ENCODE assay signal across 8 cellular contexts in the genomic region with DNA sequence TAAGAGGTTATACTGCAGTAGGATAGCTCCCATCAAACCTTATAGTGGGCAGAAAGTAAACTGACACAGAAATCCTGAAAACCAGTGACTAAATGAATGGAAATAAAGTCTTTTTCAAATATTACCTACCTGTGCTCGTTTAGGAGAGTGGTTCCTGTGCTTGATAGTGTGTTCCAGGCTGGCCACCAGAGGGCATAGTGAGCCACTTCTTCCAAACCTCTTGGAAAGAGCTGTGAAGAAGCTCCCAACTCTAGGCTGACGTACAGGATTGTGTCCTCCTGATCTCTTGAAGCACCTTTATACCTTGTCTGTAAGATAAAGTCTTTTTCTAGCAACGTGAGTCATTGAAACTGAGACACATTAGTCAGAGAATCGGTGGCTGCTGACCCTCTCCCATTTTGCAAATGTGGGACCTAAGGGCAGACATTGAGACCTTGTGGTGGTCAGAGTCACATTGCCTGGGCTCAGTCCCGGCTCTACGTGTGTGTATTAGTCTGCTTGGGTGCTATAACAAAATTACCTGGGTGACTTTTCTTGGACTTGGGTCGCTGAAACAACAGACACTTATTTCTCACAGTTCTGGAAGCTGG. TPM values are rescaled to one million over a fixed set of nuclear protein-coding genes. Genes with fewer than 3 reads are reported as not detected.
DNase-seq lines count a peak whose midpoint lies in the region; ATAC-seq and TF ChIP-seq lines count a peak whose summit lies in the region.

No MANE protein-coding gene starts in this region.

- intact Hi-C loops in esophagus squamous epithelium (cut with DNase I): no loop called here
- intact Hi-C loops in transverse colon (cut with DNase I; ENCODE audit: low total_unique reads): no loop called here

- peak; percentile 56 to 85 (median 74) for TF ChIP-seq CTCF in esophagus squamous epithelium (IDR thresholded peaks at IDR 0.05)
- TF ChIP-seq CTCF in transverse colon (IDR thresholded peaks at IDR 0.05): peak; percentile 64 to 80 (median 76)

- H3K36me3 ChIP-seq in esophagus squamous epithelium: peaks cover 4 to 94% (median 5%) of the 10 kb centered on the region in 3 donors
- peaks cover 0 to 16% (median 8%) of the 10 kb centered on the region in 4 donors for H3K36me3 ChIP-seq in transverse colon

- H3K36me3 Mint-ChIP-seq in naive thymus-derived CD8-positive, alpha-beta T cell: peaks cover 12 to 88% (median 46%) of the 10 kb centered on the region in 3 donors

- H3K4me1 ChIP-seq in esophagus squamous epithelium: no peaks in the 10 kb centered on the region
- H3K4me1 ChIP-seq in transverse colon: no peaks in the 10 kb centered on the region

- peaks cover 0 to 5% (median 2%) of the 10 kb centered on the region in 4 donors for H3K4me1 Mint-ChIP-seq in naive thymus-derived CD8-positive, alpha-beta T cell

- H3K27me3 ChIP-seq in esophagus squamous epithelium: no peaks in the 10 kb centered on the region
- no peaks in the 10 kb centered on the region for H3K27me3 ChIP-seq in transverse colon

- in situ Hi-C loops in transverse colon (cut with MboI; ENCODE audit: low pct_ligation_motif_present in 1 of 4, low pct_unique_long_range_greater_than_20kb in 1 of 4, low sequenced_read_pairs in 3 of 4): loop anchor here in 1 of 4 donors (25.0 kb wide), 1 partner anchor 264 kb away; no protein-coding TSS in a partner anchor

- H3K4me3 ChIP-seq in esophagus squamous epithelium (no peak overlapping the region), transverse colon (no peak overlapping the region)

- no peaks in the 10 kb centered on the region for H3K27me3 Mint-ChIP-seq in naive thymus-derived CD8-positive, alpha-beta T cell

- no peak for TF ChIP-seq EP300 in transverse colon (IDR thresholded peaks at IDR 0.05; ENCODE audit: low read depth)

- 64 to 68% methylated on average over 7 of the region's 7 CpGs for WGBS in esophagus squamous epithelium, 2 donors
- 0 to 61% methylated on average over 1 to 7 of the region's 7 CpGs for WGBS in transverse colon (ENCODE audit: low coverage in 1 of 2), 2 donors

- H3K4me3 Mint-ChIP-seq in naive thymus-derived CD8-positive, alpha-beta T cell: no peak overlapping the region

- no peaks in the 10 kb centered on the region for H3K9me3 Mint-ChIP-seq in naive thymus-derived CD8-positive, alpha-beta T cell

- DNase-seq in SIG-M5 treated with dmso at 0.1 percent for 504 hours (lab: John Stamatoyannopoulos, UW; ENCODE audit: unreplicated experiment) (peak; percentile 65), SIG-M5 (lab: John Stamatoyannopoulos, UW) (no peak), NCI-H748 treated with DMSO at 0.1 percent for 48 hours (lab: John Stamatoyannopoulos, UW) (peak; percentile 53), activated T-cell treated with anti-CD3 and anti-CD28 coated beads for 24 hours (ENCODE audit: low read depth) (peak; percentile 25), esophagus squamous epithelium (lab: John Stamatoyannopoulos, UW) (no peak), transverse colon (peak; percentile 55)
- DNase-seq in naive thymus-derived CD8-positive, alpha-beta T cell: peak in 9 of 10 donors; percentile 15 to 40 (median 28)

- H3K9me3 ChIP-seq in esophagus squamous epithelium (no peaks in the 10 kb centered on the region), transverse colon (no peaks in the 10 kb centered on the region)

- no peak overlapping the region for H3K27ac Mint-ChIP-seq in naive thymus-derived CD8-positive, alpha-beta T cell

- no peak for TF ChIP-seq POLR2A in esophagus squamous epithelium (IDR thresholded peaks at IDR 0.05)
- no peak for TF ChIP-seq POLR2A in transverse colon (IDR thresholded peaks at IDR 0.05)

- ATAC-seq in HG03432 (IDR thresholded peaks at IDR 0.05; ENCODE audit: unreplicated experiment): peak; percentile 70
- peak; percentile 49 to 73 for ATAC-seq in naive thymus-derived CD8-positive, alpha-beta T cell

- H3K27ac ChIP-seq in esophagus squamous epithelium (no peak overlapping the region), transverse colon (no peak overlapping the region)

- POLR2A ChIA-PET in naive thymus-derived CD8-positive, alpha-beta T cell (lab: Charles Lee): interaction anchor here (1.5 kb wide), 1 partner anchor 19 kb away, joined by 5 read pairs; the partner anchor contains the start of gene EFCAB11

RNA-seq across cellular contexts. Expression of gene TDP1, which starts 17.6 kb away (rescaled TPM):
- total RNA-seq in esophagus squamous epithelium (10 to 100 TPM in 3 of 4 donors, 1 to 10 TPM in 1; 9.1 to 24.5 (median 16.4) TPM), transverse colon (10 to 100 TPM in 3 of 4 donors, under 1 TPM in 1; 0.75 to 28.3 (median 14.5) TPM)
- total RNA-seq in naive thymus-derived CD8-positive, alpha-beta T cell: 10 to 100 TPM; 53.7 to 54.5 TPM
- 10 to 100 TPM; 36.7 to 46.4 (median 44.0) TPM for polyA plus RNA-seq in naive thymus-derived CD8-positive, alpha-beta T cell

RNA-seq across cellular contexts. Expression of gene EFCAB11, which starts 18.8 kb away (rescaled TPM):
- total RNA-seq in esophagus squamous epithelium (1 to 10 TPM; 3.4 to 8.0 (median 5.5) TPM), transverse colon (1 to 10 TPM in 2 of 4 donors, not detected in 2; 6.0 to 6.7 TPM)
- total RNA-seq in naive thymus-derived CD8-positive, alpha-beta T cell: 1 to 10 TPM; 2.4 to 2.8 TPM
- 1 to 10 TPM; 1.2 to 6.8 (median 2.7) TPM for polyA plus RNA-seq in naive thymus-derived CD8-positive, alpha-beta T cell

Comparison
In these comparisons a context has a peak if more than half of its experiments do, and no peak if none do; other contexts are left out.
1. DNase-seq: peak in SIG-M5 treated with dmso at 0.1 percent for 504 hours (single experiment), NCI-H748 treated with DMSO at 0.1 percent for 48 hours (single experiment), activated T-cell treated with anti-CD3 and anti-CD28 coated beads for 24 hours (single experiment), naive thymus-derived CD8-positive, alpha-beta T cell (9 of 10) and transverse colon (single experiment); none in SIG-M5 (single experiment) and esophagus squamous epithelium (single experiment).